In the genomic region with DNA sequence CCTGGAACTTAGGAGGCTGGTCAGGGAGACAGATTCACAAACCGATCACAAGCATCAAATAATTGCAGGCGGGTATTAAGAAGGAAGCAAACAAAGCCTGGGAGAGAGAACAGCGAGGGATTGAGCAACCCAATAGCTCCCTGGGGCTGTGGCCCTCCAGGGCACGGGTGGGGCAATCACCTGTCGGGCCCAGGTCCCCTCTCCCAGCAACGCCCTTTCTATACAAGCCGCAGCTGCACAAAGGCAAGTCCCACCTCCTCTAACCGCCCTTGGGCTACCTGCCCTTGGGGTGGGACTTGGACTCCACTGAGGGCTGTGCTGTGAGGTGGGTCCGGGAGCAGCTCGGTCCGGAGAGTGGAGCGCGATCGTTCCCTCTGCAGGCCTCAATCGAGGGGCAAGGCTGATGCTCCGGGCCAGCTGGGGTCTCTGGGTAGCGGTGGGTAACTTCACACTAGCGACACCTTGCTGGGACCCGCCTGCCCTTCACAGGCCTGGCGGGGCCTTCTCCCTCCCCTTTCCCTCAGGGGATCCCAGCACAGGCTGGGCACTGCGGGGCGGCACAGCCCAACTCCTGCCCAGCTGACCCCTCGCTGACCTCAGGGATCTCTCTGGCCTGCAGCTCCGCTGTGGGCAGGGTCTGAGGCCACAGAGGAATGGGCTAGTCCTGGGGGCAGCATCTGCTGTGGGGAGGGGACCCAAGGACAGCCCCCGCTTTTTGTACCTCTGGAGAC, we compare ENCODE assay signal across 9 cellular contexts. TPM values are rescaled to one million over a fixed set of nuclear protein-coding genes. Genes with fewer than 3 reads are reported as not detected.
DNase-seq lines count a peak whose midpoint lies in the region; ATAC-seq and TF ChIP-seq lines count a peak whose summit lies in the region.
"Had no signal": no experiment of that assay in that cellular context is flagged by ENCODE, and none has a peak within 500 bp of the region (broad histone marks: within the 10 kb centered on the region; RNA-seq: fewer than 3 reads in every experiment).

No MANE protein-coding gene starts in this region.

- H3K9ac ChIP-seq in HUES6 (ENCODE audit: low read length), result peak overlapping the region; percentile 83

- no peak overlapping the region for H3K4me3 ChIP-seq in AG04450 (ENCODE audit: low read depth, low read length)
- H3K4me3 ChIP-seq in HUES6 (ENCODE audit: low read depth, low read length), result peak overlapping the region; percentile 74
- H3K4me3 ChIP-seq in suprapubic skin, result peak overlapping the region; percentile 60

- peaks cover 32% of the 10 kb centered on the region for H3K36me3 ChIP-seq in HUES6 (ENCODE audit: control insufficient read depth, insufficient read depth, low read length)
- H3K36me3 ChIP-seq in suprapubic skin, result peaks cover 23% of the 10 kb centered on the region

- H3K27ac Mint-ChIP-seq in activated T-helper 1 cell treated with anti-CD3 and anti-CD28 coated beads, Interleukin-12 subunit alpha, Interleukin-12 subunit beta, Interleukin-2, Interleukin-4 antibody, amounts not matched to agents 30 ng/mL and 10 ng/mL and 1 ng/mL, durations not matched to agents 14 hours and 24 hours and 36 hours, result peak overlapping the region; percentile 98
- peak overlapping the region; percentile 95 to 99 (median 97) for H3K27ac Mint-ChIP-seq in immature natural killer cell

- peaks cover 44% of the 10 kb centered on the region for H3K36me3 Mint-ChIP-seq in activated T-helper 1 cell treated with anti-CD3 and anti-CD28 coated beads, Interleukin-12 subunit alpha, Interleukin-12 subunit beta, Interleukin-2, Interleukin-4 antibody, amounts not matched to agents 30 ng/mL and 10 ng/mL and 1 ng/mL, durations not matched to agents 14 hours and 24 hours and 36 hours (ENCODE audit: low read depth)
- peaks cover 13 to 44% (median 25%) of the 10 kb centered on the region in 3 donors for H3K36me3 Mint-ChIP-seq in immature natural killer cell

- H3K4me1 ChIP-seq in HUES6 (ENCODE audit: control insufficient read depth, insufficient read depth, low read length) (peaks cover 32% of the 10 kb centered on the region), suprapubic skin (peaks cover 83% of the 10 kb centered on the region)

- no peak for TF ChIP-seq EP300 in suprapubic skin (IDR thresholded peaks at IDR 0.05)

- no peak for ATAC-seq in GM21737 (IDR thresholded peaks at IDR 0.05; ENCODE audit: unreplicated experiment)

- peaks cover 66% of the 10 kb centered on the region for H3K4me1 Mint-ChIP-seq in activated T-helper 1 cell treated with anti-CD3 and anti-CD28 coated beads, Interleukin-12 subunit alpha, Interleukin-12 subunit beta, Interleukin-2, Interleukin-4 antibody, amounts not matched to agents 30 ng/mL and 10 ng/mL and 1 ng/mL, durations not matched to agents 14 hours and 24 hours and 36 hours (ENCODE audit: low read depth)
- peaks cover 58 to 72% of the 10 kb centered on the region in 2 donors for H3K4me1 Mint-ChIP-seq in immature natural killer cell

- H3K9me3 ChIP-seq in AG04450 (ENCODE audit: control insufficient read depth, insufficient read depth, low read length), result no peaks in the 10 kb centered on the region
- H3K9me3 ChIP-seq in HUES6 (ENCODE audit: control insufficient read depth, insufficient read depth, low read depth, low read length), result no peaks in the 10 kb centered on the region
- no peaks in the 10 kb centered on the region for H3K9me3 ChIP-seq in suprapubic skin

- H3K27ac ChIP-seq in AG04450 (ENCODE audit: low read depth, low read length) (peak overlapping the region; percentile 61), HUES6 (ENCODE audit: low read depth, low read length) (peak overlapping the region; percentile 77), suprapubic skin (peak overlapping the region; percentile 93)

- CTCF ChIA-PET in AG04450 (lab: Charles Lee), result interaction anchor here (0.6 to 5.7 kb wide), 10 partner anchors 17 to 149 kb away, joined by 3 to 49 read pairs (median 6); a partner anchor contains a TSS

- H3K27me3 Mint-ChIP-seq in activated T-helper 1 cell treated with anti-CD3 and anti-CD28 coated beads, Interleukin-12 subunit alpha, Interleukin-12 subunit beta, Interleukin-2, Interleukin-4 antibody, amounts not matched to agents 30 ng/mL and 10 ng/mL and 1 ng/mL, durations not matched to agents 14 hours and 24 hours and 36 hours (ENCODE audit: insufficient read depth), result no peaks in the 10 kb centered on the region
- H3K27me3 Mint-ChIP-seq in immature natural killer cell (ENCODE audit: low read depth in 3 of 3), result peaks cover 8 to 22% (median 9%) of the 10 kb centered on the region in 3 donors

- no peak for TF ChIP-seq POLR2A in suprapubic skin (IDR thresholded peaks at IDR 0.05)

- WGBS in suprapubic skin, result 25% methylated on average over 4 of the region's 25 CpGs

- H3K4me3 Mint-ChIP-seq in activated T-helper 1 cell treated with anti-CD3 and anti-CD28 coated beads, Interleukin-12 subunit alpha, Interleukin-12 subunit beta, Interleukin-2, Interleukin-4 antibody, amounts not matched to agents 30 ng/mL and 10 ng/mL and 1 ng/mL, durations not matched to agents 14 hours and 24 hours and 36 hours, result peak overlapping the region; percentile 82
- H3K4me3 Mint-ChIP-seq in immature natural killer cell, result peak overlapping the region in 3 of 5 donors; percentile 30 to 81 (median 40)

- H3K27me3 ChIP-seq in AG04450 (ENCODE audit: control insufficient read depth, insufficient read depth, low read length), result no peaks in the 10 kb centered on the region
- no peaks in the 10 kb centered on the region for H3K27me3 ChIP-seq in HUES6 (ENCODE audit: control insufficient read depth, insufficient read depth, low read length)
- H3K27me3 ChIP-seq in suprapubic skin, result no peaks in the 10 kb centered on the region

- intact Hi-C loops in activated T-helper 1 cell treated with anti-CD3 and anti-CD28 coated beads, Interleukin-12 subunit alpha, Interleukin-12 subunit beta, Interleukin-2, Interleukin-4 antibody, amounts not matched to agents 30 ng/mL and 10 ng/mL and 1 ng/mL, durations not matched to agents 14 hours and 24 hours and 36 hours (cut with micrococcal nuclease), result no loop called here

- POLR2A ChIA-PET in AG04450 (lab: Yijun Ruan, JAX), result interaction anchor here (1.3 to 2.9 kb wide), 2 partner anchors 13 to 18 kb away, joined by 6 to 22 read pairs; a partner anchor contains a TSS

- TF ChIP-seq CTCF in AG04450 (IDR thresholded peaks at IDR 0.05; ENCODE audit: low read depth, low read length) (no peak), suprapubic skin (IDR thresholded peaks at IDR 0.05) (no peak)

- H3K9me3 Mint-ChIP-seq in activated T-helper 1 cell treated with anti-CD3 and anti-CD28 coated beads, Interleukin-12 subunit alpha, Interleukin-12 subunit beta, Interleukin-2, Interleukin-4 antibody, amounts not matched to agents 30 ng/mL and 10 ng/mL and 1 ng/mL, durations not matched to agents 14 hours and 24 hours and 36 hours, result no peaks in the 10 kb centered on the region
- no peaks in the 10 kb centered on the region for H3K9me3 Mint-ChIP-seq in immature natural killer cell

- no peak for DNase-seq in AG04450 (ENCODE audit: low read depth, low spot score)
- DNase-seq in activated T-helper 1 cell treated with anti-CD3 and anti-CD28 coated beads, Interleukin-12 subunit alpha, Interleukin-12 subunit beta, Interleukin-2, Interleukin-4 antibody, amounts not matched to agents 30 ng/mL and 10 ng/mL and 1 ng/mL, durations not matched to agents 14 hours and 24 hours and 36 hours (ENCODE audit: low spot score), result no peak
- DNase-seq in immature natural killer cell, result no peak
- DNase-seq in suprapubic skin (ENCODE audit: low spot score in 2 of 2), result peak in 1 of 2 donors; percentile 75
- no peak for DNase-seq in germinal center (ENCODE audit: low spot score)
- DNase-seq in inferior parietal cortex (ENCODE audit: extremely low spot score), result no peak

RNA-seq across cellular contexts. Expression of a gene that starts 8.0 kb away (rescaled TPM):
- polyA plus RNA-seq in AG04450 (2011; rRNA removed), result 242 and 255 TPM in 2 replicates
- 137 and 161 TPM in 2 replicates for polyA minus RNA-seq in AG04450 (2011; rRNA and poly(A)+ RNA removed)
- 456 and 469 TPM in 2 replicates for total RNA-seq in activated T-helper 1 cell treated with anti-CD3 and anti-CD28 coated beads, Interleukin-12 subunit alpha, Interleukin-12 subunit beta, Interleukin-2, Interleukin-4 antibody, amounts not matched to agents 30 ng/mL and 10 ng/mL and 1 ng/mL, durations not matched to agents 14 hours and 24 hours and 36 hours
- polyA plus RNA-seq in immature natural killer cell, result 100 to 1,000 TPM; 121 to 141 (median 136) TPM
- total RNA-seq in suprapubic skin, result 100 to 1,000 TPM; 161 to 232 (median 207) TPM

RNA-seq across cellular contexts. Expression of a gene that starts 8.3 kb away (rescaled TPM):
- polyA plus RNA-seq in AG04450 (2011; rRNA removed), result 46.1 and 47.8 TPM in 2 replicates
- polyA minus RNA-seq in AG04450 (2011; rRNA and poly(A)+ RNA removed), result 19.2 and 19.7 TPM in 2 replicates
- total RNA-seq in activated T-helper 1 cell treated with anti-CD3 and anti-CD28 coated beads, Interleukin-12 subunit alpha, Interleukin-12 subunit beta, Interleukin-2, Interleukin-4 antibody, amounts not matched to agents 30 ng/mL and 10 ng/mL and 1 ng/mL, durations not matched to agents 14 hours and 24 hours and 36 hours, result 132 and 134 TPM in 2 replicates
- 10 to 100 TPM; 46.2 to 83.8 (median 65.5) TPM for polyA plus RNA-seq in immature natural killer cell
- total RNA-seq in suprapubic skin, result 10 to 100 TPM; 12.3 to 27.0 (median 22.1) TPM

RNA-seq across cellular contexts. Expression of a gene that starts 11.3 kb away (rescaled TPM):
- 0.07 and 0.10 TPM in 2 replicates for polyA plus RNA-seq in AG04450 (2011; rRNA removed)
- 0.56 TPM in 1 of 2 replicates, not detected in the other for polyA minus RNA-seq in AG04450 (2011; rRNA and poly(A)+ RNA removed)
- 332 and 341 TPM in 2 replicates for total RNA-seq in activated T-helper 1 cell treated with anti-CD3 and anti-CD28 coated beads, Interleukin-12 subunit alpha, Interleukin-12 subunit beta, Interleukin-2, Interleukin-4 antibody, amounts not matched to agents 30 ng/mL and 10 ng/mL and 1 ng/mL, durations not matched to agents 14 hours and 24 hours and 36 hours
- polyA plus RNA-seq in immature natural killer cell, result 100 to 1,000 TPM; 231 to 513 (median 294) TPM
- 10 to 100 TPM; 18.5 to 59.1 (median 39.4) TPM for total RNA-seq in suprapubic skin

RNA-seq across cellular contexts. Expression of a gene that starts 18.6 kb away (rescaled TPM):
- 359 and 425 TPM in 2 replicates for polyA plus RNA-seq in AG04450 (2011; rRNA removed)
- 60.0 and 73.9 TPM in 2 replicates for polyA minus RNA-seq in AG04450 (2011; rRNA and poly(A)+ RNA removed)
- 190 and 197 TPM in 2 replicates for total RNA-seq in activated T-helper 1 cell treated with anti-CD3 and anti-CD28 coated beads, Interleukin-12 subunit alpha, Interleukin-12 subunit beta, Interleukin-2, Interleukin-4 antibody, amounts not matched to agents 30 ng/mL and 10 ng/mL and 1 ng/mL, durations not matched to agents 14 hours and 24 hours and 36 hours
- 100 to 1,000 TPM in 2 of 3 donors, 10 to 100 TPM in 1; 83.7 to 315 (median 170) TPM for polyA plus RNA-seq in immature natural killer cell
- 100 to 1,000 TPM; 251 to 495 (median 436) TPM for total RNA-seq in suprapubic skin

RNA-seq across cellular contexts. Expression of a gene that starts 18.8 kb away (rescaled TPM):
- polyA plus RNA-seq in AG04450 (2011; rRNA removed), result not detected in 2 replicates
- not detected in 2 replicates for polyA minus RNA-seq in AG04450 (2011; rRNA and poly(A)+ RNA removed)
- not detected in 2 replicates for total RNA-seq in activated T-helper 1 cell treated with anti-CD3 and anti-CD28 coated beads, Interleukin-12 subunit alpha, Interleukin-12 subunit beta, Interleukin-2, Interleukin-4 antibody, amounts not matched to agents 30 ng/mL and 10 ng/mL and 1 ng/mL, durations not matched to agents 14 hours and 24 hours and 36 hours
- polyA plus RNA-seq in immature natural killer cell, result not detected
- not detected for total RNA-seq in suprapubic skin
- total RNA-seq: subcutaneous adipose tissue had no signal
